In genomic region chr10:131560726-131561390, GRCh38 we compare ENCODE assay signal across 1 cellular context.
TF ChIP-seq lines count a peak whose summit lies in the region.

No MANE protein-coding gene starts in this region.

TF ChIP-seq in H1, 55 proteins besides CTCF, POLR2A, EP300 and RAD21 (continued from another document):
- no peak for TF ChIP-seq SIRT6 (IDR thresholded peaks at IDR 0.05; ENCODE audit: low read length)
- TF ChIP-seq SRF (IDR thresholded peaks at IDR 0.05; ENCODE audit: low read depth, low read length): no peak
- TF ChIP-seq TAF7 (optimal IDR thresholded peaks at IDR 0.05; ENCODE audit: borderline replicate concordance, low read depth, low read length): no peak
- TF ChIP-seq EZH2 (IDR thresholded peaks at IDR 0.05; ENCODE audit: low read depth, low read length, severe bottlenecking): no peak
- TF ChIP-seq KDM1A (IDR thresholded peaks at IDR 0.05; ENCODE audit: borderline replicate concordance, low read length): no peak
- TF ChIP-seq SP4 (IDR thresholded peaks at IDR 0.05; ENCODE audit: low read length): no peak
- no peak for TF ChIP-seq SIN3A (conservative IDR thresholded peaks at IDR 0.05 in 1 of 2, IDR thresholded peaks at IDR 0.05 in 1 of 2; ENCODE audit: low read depth in 1 of 2, low read length in 2 of 2)
- no peak for TF ChIP-seq ATF2 (IDR thresholded peaks at IDR 0.05; ENCODE audit: low read length)
